14 cellular contexts compared by ENCODE assay signal in genomic region chr20:62766716-62767115, GRCh38. TPM values are rescaled to one million over a fixed set of nuclear protein-coding genes. Genes with fewer than 3 reads are reported as not detected.
DNase-seq lines count a peak whose midpoint lies in the region; ATAC-seq and FAIRE-seq lines count a peak whose summit lies in the region.
"Had no signal": no experiment of that assay in that cellular context is flagged by ENCODE, and none has a peak within 500 bp of the region (broad histone marks: within the 10 kb centered on the region; RNA-seq: fewer than 3 reads in every experiment).

No MANE protein-coding gene starts in this region.

- H3K9me3 ChIP-seq in small intestine (ENCODE audit: control insufficient read depth, low read depth), result no peaks in the 10 kb centered on the region
- H3K9me3 ChIP-seq: A549, breast epithelium had no signal

- DNase-seq in NCI-H1436 (lab: John Stamatoyannopoulos, UW) (peak; percentile 39), NCI-H1436 treated with DMSO at 0.1 percent for 48 hours (lab: John Stamatoyannopoulos, UW) (no peak), NCI-H2029 (lab: John Stamatoyannopoulos, UW) (peak; percentile 61), left ventricle myocardium superior (peak; percentile 19), small intestine (peak; percentile 52), C1 segment of cervical spinal cord (lab: John Stamatoyannopoulos, UW) (no peak), T-cell (no peak)
- DNase-seq: activated naive CD4-positive, alpha-beta T cell treated with Interleukin-2 at 50 U/mL for 16 hours; islet precursor cell; NCI-H526 treated with DMSO at 0.1 percent for 48 hours; SHP77 treated with DMSO at 0.1 percent for 48 hours had no signal

- H3K4me3 ChIP-seq in small intestine (ENCODE audit: low read depth in 1 of 2, low read length in 2 of 2), result no peak overlapping the region
- H3K4me3 ChIP-seq: A549, breast epithelium had no signal

- no peaks in the 10 kb centered on the region for H3K9me3 Mint-ChIP-seq in T-cell

- FAIRE-seq in small intestine (lab: Jason Lieb, UNC), result no peak
- FAIRE-seq: A549 had no signal

- H3K27ac ChIP-seq in small intestine (ENCODE audit: low read depth in 1 of 2, low read length in 1 of 2), result no peak overlapping the region
- H3K27ac ChIP-seq: A549, breast epithelium had no signal

- H3K36me3 ChIP-seq in small intestine (ENCODE audit: control insufficient read depth in 2 of 2, insufficient read depth in 2 of 2, low read length in 2 of 2), result no peaks in the 10 kb centered on the region
- H3K36me3 ChIP-seq: breast epithelium had no signal

- H3K27me3 Mint-ChIP-seq in T-cell, result no peaks in the 10 kb centered on the region

- H3K27me3 ChIP-seq in small intestine (ENCODE audit: control insufficient read depth in 2 of 2, insufficient read depth in 2 of 2, low read length in 2 of 2), result peaks cover 0 to 1% of the 10 kb centered on the region in 2 donors

- no peak overlapping the region for H3K27ac Mint-ChIP-seq in T-cell

- peaks cover 7 to 26% (median 13%) of the 10 kb centered on the region in 3 donors for H3K4me1 Mint-ChIP-seq in T-cell

- CTCF ChIA-PET in T-cell (lab: Charles Lee), result interaction anchor here in 1 of 2 donors (0.6 kb wide), 1 partner anchor 62 kb away, joined by 3 read pairs; no protein-coding TSS in a partner anchor

- intact Hi-C loops in left ventricle myocardium superior (cut with micrococcal nuclease), result no loop called here

- no peaks in the 10 kb centered on the region for H3K4me1 ChIP-seq in small intestine (ENCODE audit: control insufficient read depth in 2 of 2, insufficient read depth in 1 of 2, low read depth in 1 of 2, low read length in 1 of 2)

- 25 to 62% (median 35%) methylated on average over 16 of the region's 16 CpGs for WGBS in small intestine, 3 donors

- POLR2A ChIA-PET in T-cell (lab: Charles Lee), result no interaction called here

- no peaks in the 10 kb centered on the region for H3K36me3 Mint-ChIP-seq in T-cell

- ATAC-seq in left ventricle myocardium superior (no peak), GM18519 (IDR thresholded peaks at IDR 0.05; ENCODE audit: low FRiP score, unreplicated experiment) (no peak), T-cell (replicated peaks in 1 of 4) (no peak)
- ATAC-seq: A549 had no signal

- no peak overlapping the region for H3K4me3 Mint-ChIP-seq in T-cell

RNA-seq across cellular contexts. Expression of gene MRGBP, which starts 29.6 kb away (rescaled TPM):
- total RNA-seq in left ventricle myocardium superior (11.1 TPM), T-cell (10 to 100 TPM in 3 of 5 donors, 1 to 10 TPM in 2; 8.6 to 13.9 (median 12.8) TPM)
- 10 to 100 TPM; 13.2 to 17.0 (median 13.5) TPM for polyA plus RNA-seq in small intestine

RNA-seq across cellular contexts. Expression of gene OGFR, which starts 37.9 kb away (rescaled TPM):
- total RNA-seq in left ventricle myocardium superior, result 21.0 TPM
- polyA plus RNA-seq in small intestine, result 10 to 100 TPM; 46.6 to 88.3 (median 85.9) TPM
- 10 to 100 TPM; 46.5 to 91.1 (median 83.0) TPM for total RNA-seq in T-cell

RNA-seq across cellular contexts. Expression of gene COL9A3, which starts 50.1 kb away (rescaled TPM):
- total RNA-seq in left ventricle myocardium superior (2.9 TPM), T-cell (1 to 10 TPM in 1 of 5 donors, under 1 TPM in 3, not detected in 1; 0.51 to 2.1 (median 0.75) TPM)
- polyA plus RNA-seq in small intestine, result 10 to 100 TPM in 1 of 3 donors, 1 to 10 TPM in 2; 5.1 to 12.7 (median 6.7) TPM

RNA-seq across cellular contexts. Expression of gene NTSR1, which starts 58.1 kb away (rescaled TPM):
- total RNA-seq in left ventricle myocardium superior (not detected), T-cell (under 1 TPM in 3 of 5 donors, not detected in 2; 0.33 to 0.63 (median 0.53) TPM)
- 1 to 10 TPM in 1 of 3 donors, not detected in 2; 1.2 TPM for polyA plus RNA-seq in small intestine

Comparison
In these comparisons a context has a peak if more than half of its experiments do, and no peak if none do; other contexts are left out.
1. DNase-seq: peak in NCI-H1436 (single experiment), NCI-H2029 (single experiment), left ventricle myocardium superior (single experiment) and small intestine (single experiment); none in NCI-H1436 treated with DMSO at 0.1 percent for 48 hours (single experiment), C1 segment of cervical spinal cord (0 of 14) and T-cell (0 of 34).